Comparison of ENCODE assay signal across 1 cellular context in genomic region chr5:41903892-41904799, GRCh38.
TF ChIP-seq lines count a peak whose summit lies in the region.

A gene with protein sequence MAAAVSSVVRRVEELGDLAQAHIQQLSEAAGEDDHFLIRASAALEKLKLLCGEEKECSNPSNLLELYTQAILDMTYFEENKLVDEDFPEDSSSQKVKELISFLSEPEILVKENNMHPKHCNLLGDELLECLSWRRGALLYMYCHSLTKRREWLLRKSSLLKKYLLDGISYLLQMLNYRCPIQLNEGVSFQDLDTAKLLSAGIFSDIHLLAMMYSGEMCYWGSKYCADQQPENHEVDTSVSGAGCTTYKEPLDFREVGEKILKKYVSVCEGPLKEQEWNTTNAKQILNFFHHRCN (plus strand): TSS chr5:41904344. CDS start chr5:41904368, 24 bp downstream.

TF ChIP-seq in HepG2, 621 proteins besides CTCF, POLR2A, EP300 and RAD21 (continued from another document and continues in another):
- TF ChIP-seq RARA (CRISPR knock-in tag; IDR thresholded peaks at IDR 0.05) (peak; percentile 46; the same call in 1 of the 2 replicates), TBP (CRISPR knock-in tag; IDR thresholded peaks at IDR 0.05) (no peak), RBFOX2 (IDR thresholded peaks at IDR 0.05; ENCODE audit: low read depth, low read length) (peak; percentile 97), SCMH1 (CRISPR knock-in tag; IDR thresholded peaks at IDR 0.05; ENCODE audit: borderline replicate concordance) (no peak), ETV5 (CRISPR knock-in tag; IDR thresholded peaks at IDR 0.05; ENCODE audit: borderline replicate concordance) (peak; percentile 81; the same call in 1 of the 2 replicates), SSRP1 (CRISPR knock-in tag; IDR thresholded peaks at IDR 0.05) (no peak), ZNF17 (CRISPR knock-in tag; IDR thresholded peaks at IDR 0.05) (no peak), MIER2 (CRISPR knock-in tag; IDR thresholded peaks at IDR 0.05) (no peak), NKX3-1 (CRISPR knock-in tag; IDR thresholded peaks at IDR 0.05) (peak; percentile 91), XBP1 (CRISPR knock-in tag; IDR thresholded peaks at IDR 0.05) (0 out of 2 replicates have a peak, but pooled peaks have one; percentile 50), FUBP1 (CRISPR knock-in tag; IDR thresholded peaks at IDR 0.05; ENCODE audit: borderline replicate concordance) (no peak), ZNF550 (CRISPR knock-in tag; IDR thresholded peaks at IDR 0.05; ENCODE audit: borderline replicate concordance) (no peak), ZNF775 (CRISPR knock-in tag; IDR thresholded peaks at IDR 0.05; ENCODE audit: borderline replicate concordance) (no peak), PITX1 (CRISPR knock-in tag; IDR thresholded peaks at IDR 0.05) (peak; percentile 66; the same call in 1 of the 2 replicates), ZNF205 (CRISPR knock-in tag; IDR thresholded peaks at IDR 0.05) (no peak; the same call in 1 of the 2 replicates), YEATS4 (CRISPR knock-in tag; IDR thresholded peaks at IDR 0.05; ENCODE audit: borderline replicate concordance) (peak; percentile 97), YEATS2 (CRISPR knock-in tag; IDR thresholded peaks at IDR 0.05; ENCODE audit: borderline replicate concordance) (peak; percentile 97), DNMT1 (CRISPR knock-in tag; IDR thresholded peaks at IDR 0.05) (0 out of 2 replicates have a peak, but pooled peaks have one; percentile 69), ZBTB40 (IDR thresholded peaks at IDR 0.05) (no peak; the same call in 1 of the 2 replicates), ZBTB40 (CRISPR knock-in tag; IDR thresholded peaks at IDR 0.05) (peak; percentile 91; the same call in 1 of the 2 replicates), PPARG (CRISPR knock-in tag; conservative IDR thresholded peaks at IDR 0.05) (no peak), SNAPC2 (CRISPR knock-in tag; IDR thresholded peaks at IDR 0.05) (no peak; the same call in 1 of the 2 replicates), ZNF557 (CRISPR knock-in tag; IDR thresholded peaks at IDR 0.05) (0 out of 2 replicates have a peak, but pooled peaks have one; percentile 62), ZSCAN29 (CRISPR knock-in tag; conservative IDR thresholded peaks at IDR 0.05) (no peak), KLF11 (CRISPR knock-in tag; IDR thresholded peaks at IDR 0.05) (peak; percentile 100), ZBTB7B (CRISPR knock-in tag; IDR thresholded peaks at IDR 0.05) (no peak), ISL2 (CRISPR knock-in tag; IDR thresholded peaks at IDR 0.05) (peak; percentile 28; the same call in 1 of the 2 replicates), ZNF451 (CRISPR knock-in tag; IDR thresholded peaks at IDR 0.05) (no peak; the same call in 1 of the 2 replicates), ZBTB8A (CRISPR knock-in tag; IDR thresholded peaks at IDR 0.05; ENCODE audit: borderline replicate concordance, low read depth) (peak; percentile 88; the same call in 1 of the 2 replicates), ZNF878 (CRISPR knock-in tag; IDR thresholded peaks at IDR 0.05) (peak; percentile 66; the same call in 1 of the 2 replicates), NFIB (CRISPR knock-in tag; IDR thresholded peaks at IDR 0.05; ENCODE audit: borderline replicate concordance) (no peak), GATAD1 (CRISPR knock-in tag; IDR thresholded peaks at IDR 0.05) (peak; percentile 99)
- TF ChIP-seq, protein P1, sequence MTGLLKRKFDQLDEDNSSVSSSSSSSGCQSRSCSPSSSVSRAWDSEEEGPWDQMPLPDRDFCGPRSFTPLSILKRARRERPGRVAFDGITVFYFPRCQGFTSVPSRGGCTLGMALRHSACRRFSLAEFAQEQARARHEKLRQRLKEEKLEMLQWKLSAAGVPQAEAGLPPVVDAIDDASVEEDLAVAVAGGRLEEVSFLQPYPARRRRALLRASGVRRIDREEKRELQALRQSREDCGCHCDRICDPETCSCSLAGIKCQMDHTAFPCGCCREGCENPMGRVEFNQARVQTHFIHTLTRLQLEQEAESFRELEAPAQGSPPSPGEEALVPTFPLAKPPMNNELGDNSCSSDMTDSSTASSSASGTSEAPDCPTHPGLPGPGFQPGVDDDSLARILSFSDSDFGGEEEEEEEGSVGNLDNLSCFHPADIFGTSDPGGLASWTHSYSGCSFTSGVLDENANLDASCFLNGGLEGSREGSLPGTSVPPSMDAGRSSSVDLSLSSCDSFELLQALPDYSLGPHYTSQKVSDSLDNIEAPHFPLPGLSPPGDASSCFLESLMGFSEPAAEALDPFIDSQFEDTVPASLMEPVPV (CRISPR knock-in tag; IDR thresholded peaks at IDR 0.05), result peak; percentile 88; the same call in 1 of the 2 replicates
- TF ChIP-seq, protein P2, sequence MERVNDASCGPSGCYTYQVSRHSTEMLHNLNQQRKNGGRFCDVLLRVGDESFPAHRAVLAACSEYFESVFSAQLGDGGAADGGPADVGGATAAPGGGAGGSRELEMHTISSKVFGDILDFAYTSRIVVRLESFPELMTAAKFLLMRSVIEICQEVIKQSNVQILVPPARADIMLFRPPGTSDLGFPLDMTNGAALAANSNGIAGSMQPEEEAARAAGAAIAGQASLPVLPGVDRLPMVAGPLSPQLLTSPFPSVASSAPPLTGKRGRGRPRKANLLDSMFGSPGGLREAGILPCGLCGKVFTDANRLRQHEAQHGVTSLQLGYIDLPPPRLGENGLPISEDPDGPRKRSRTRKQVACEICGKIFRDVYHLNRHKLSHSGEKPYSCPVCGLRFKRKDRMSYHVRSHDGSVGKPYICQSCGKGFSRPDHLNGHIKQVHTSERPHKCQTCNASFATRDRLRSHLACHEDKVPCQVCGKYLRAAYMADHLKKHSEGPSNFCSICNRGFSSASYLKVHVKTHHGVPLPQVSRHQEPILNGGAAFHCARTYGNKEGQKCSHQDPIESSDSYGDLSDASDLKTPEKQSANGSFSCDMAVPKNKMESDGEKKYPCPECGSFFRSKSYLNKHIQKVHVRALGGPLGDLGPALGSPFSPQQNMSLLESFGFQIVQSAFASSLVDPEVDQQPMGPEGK (CRISPR knock-in tag; IDR thresholded peaks at IDR 0.05), result 0 out of 2 replicates have a peak, but pooled peaks have one; percentile 42
- TF ChIP-seq, protein P3, sequence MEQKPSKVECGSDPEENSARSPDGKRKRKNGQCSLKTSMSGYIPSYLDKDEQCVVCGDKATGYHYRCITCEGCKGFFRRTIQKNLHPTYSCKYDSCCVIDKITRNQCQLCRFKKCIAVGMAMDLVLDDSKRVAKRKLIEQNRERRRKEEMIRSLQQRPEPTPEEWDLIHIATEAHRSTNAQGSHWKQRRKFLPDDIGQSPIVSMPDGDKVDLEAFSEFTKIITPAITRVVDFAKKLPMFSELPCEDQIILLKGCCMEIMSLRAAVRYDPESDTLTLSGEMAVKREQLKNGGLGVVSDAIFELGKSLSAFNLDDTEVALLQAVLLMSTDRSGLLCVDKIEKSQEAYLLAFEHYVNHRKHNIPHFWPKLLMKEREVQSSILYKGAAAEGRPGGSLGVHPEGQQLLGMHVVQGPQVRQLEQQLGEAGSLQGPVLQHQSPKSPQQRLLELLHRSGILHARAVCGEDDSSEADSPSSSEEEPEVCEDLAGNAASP (CRISPR knock-in tag; IDR thresholded peaks at IDR 0.05; ENCODE audit: borderline replicate concordance), result peak; percentile 88; the same call in 1 of the 2 replicates
- TF ChIP-seq, protein P4, sequence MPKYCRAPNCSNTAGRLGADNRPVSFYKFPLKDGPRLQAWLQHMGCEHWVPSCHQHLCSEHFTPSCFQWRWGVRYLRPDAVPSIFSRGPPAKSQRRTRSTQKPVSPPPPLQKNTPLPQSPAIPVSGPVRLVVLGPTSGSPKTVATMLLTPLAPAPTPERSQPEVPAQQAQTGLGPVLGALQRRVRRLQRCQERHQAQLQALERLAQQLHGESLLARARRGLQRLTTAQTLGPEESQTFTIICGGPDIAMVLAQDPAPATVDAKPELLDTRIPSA (CRISPR knock-in tag; IDR thresholded peaks at IDR 0.05; ENCODE audit: borderline replicate concordance), result no peak
- TF ChIP-seq, protein P5, sequence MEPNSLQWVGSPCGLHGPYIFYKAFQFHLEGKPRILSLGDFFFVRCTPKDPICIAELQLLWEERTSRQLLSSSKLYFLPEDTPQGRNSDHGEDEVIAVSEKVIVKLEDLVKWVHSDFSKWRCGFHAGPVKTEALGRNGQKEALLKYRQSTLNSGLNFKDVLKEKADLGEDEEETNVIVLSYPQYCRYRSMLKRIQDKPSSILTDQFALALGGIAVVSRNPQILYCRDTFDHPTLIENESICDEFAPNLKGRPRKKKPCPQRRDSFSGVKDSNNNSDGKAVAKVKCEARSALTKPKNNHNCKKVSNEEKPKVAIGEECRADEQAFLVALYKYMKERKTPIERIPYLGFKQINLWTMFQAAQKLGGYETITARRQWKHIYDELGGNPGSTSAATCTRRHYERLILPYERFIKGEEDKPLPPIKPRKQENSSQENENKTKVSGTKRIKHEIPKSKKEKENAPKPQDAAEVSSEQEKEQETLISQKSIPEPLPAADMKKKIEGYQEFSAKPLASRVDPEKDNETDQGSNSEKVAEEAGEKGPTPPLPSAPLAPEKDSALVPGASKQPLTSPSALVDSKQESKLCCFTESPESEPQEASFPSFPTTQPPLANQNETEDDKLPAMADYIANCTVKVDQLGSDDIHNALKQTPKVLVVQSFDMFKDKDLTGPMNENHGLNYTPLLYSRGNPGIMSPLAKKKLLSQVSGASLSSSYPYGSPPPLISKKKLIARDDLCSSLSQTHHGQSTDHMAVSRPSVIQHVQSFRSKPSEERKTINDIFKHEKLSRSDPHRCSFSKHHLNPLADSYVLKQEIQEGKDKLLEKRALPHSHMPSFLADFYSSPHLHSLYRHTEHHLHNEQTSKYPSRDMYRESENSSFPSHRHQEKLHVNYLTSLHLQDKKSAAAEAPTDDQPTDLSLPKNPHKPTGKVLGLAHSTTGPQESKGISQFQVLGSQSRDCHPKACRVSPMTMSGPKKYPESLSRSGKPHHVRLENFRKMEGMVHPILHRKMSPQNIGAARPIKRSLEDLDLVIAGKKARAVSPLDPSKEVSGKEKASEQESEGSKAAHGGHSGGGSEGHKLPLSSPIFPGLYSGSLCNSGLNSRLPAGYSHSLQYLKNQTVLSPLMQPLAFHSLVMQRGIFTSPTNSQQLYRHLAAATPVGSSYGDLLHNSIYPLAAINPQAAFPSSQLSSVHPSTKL (CRISPR knock-in tag; IDR thresholded peaks at IDR 0.05), result peak; percentile 81
- TF ChIP-seq, protein P6, sequence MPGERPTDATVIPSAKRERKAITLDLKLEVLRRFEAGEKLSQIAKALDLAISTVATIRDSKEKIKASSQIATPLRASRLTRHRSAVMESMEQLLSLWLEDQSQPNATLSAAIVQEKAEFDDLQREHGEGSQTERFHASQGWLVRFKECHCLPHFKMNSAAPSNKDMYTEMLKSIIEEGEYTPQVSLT (CRISPR knock-in tag; IDR thresholded peaks at IDR 0.05; ENCODE audit: borderline replicate concordance, low read depth), result no peak
